In genomic region chr16:32632096-32632495, GRCh38 we compare ENCODE assay signal across 15 cellular contexts. TPM values are rescaled to one million over a fixed set of nuclear protein-coding genes. Genes with fewer than 3 reads are reported as not detected.
"Had no signal": no experiment of that assay in that cellular context is flagged by ENCODE, and none has a peak within 500 bp of the region (broad histone marks: within the 10 kb centered on the region; RNA-seq: fewer than 3 reads in every experiment).

No MANE protein-coding gene starts in this region.

RNA-seq across cellular contexts. Expression of gene TP53TG3, which starts 43.9 kb away (rescaled TPM):
- total RNA-seq: stomach, subcutaneous adipose tissue, suprapubic skin, temporal lobe, thoracic aorta, thyroid gland, tibial nerve, transverse colon, upper lobe of left lung, upper lobe of right lung, ureter, urinary bladder, uterus, vagina had no signal
- polyA plus RNA-seq: stomach, thymus, urinary bladder had no signal
